In the genomic region with DNA sequence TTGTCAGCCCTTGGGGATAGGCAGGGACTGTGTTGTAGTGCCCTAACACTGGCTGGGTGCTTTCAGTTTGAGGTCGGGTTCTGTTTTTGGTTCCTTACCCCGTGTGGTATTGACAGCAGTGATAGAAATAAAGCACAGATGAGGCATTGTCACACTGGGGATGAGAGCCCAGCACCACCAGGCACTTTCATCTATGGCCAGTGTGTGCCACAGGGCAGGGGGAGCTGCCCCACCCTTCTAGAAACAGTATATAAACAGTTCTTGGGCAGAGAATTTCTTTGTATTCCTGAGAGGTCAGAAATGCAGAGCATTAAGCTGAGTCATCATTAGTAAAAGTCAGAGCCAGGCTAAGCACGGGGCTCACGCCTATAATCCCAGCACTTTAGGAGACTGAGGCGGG, we compare ENCODE assay signal across 9 cellular contexts. TPM values are rescaled to one million over a fixed set of nuclear protein-coding genes. Genes with fewer than 3 reads are reported as not detected.
A peak's percentile ranks its signal among the peaks of the same experiment; 100 is the strongest.
DNase-seq lines count a peak whose midpoint lies in the region; FAIRE-seq lines count a peak whose summit lies in the region.
"Had no signal": no experiment of that assay in that cellular context is flagged by ENCODE, and none has a peak within 500 bp of the region (broad histone marks: within the 10 kb centered on the region; RNA-seq: fewer than 3 reads in every experiment).

No MANE protein-coding gene starts in this region.

- peaks cover 8% of the 10 kb centered on the region for H3K79me1 ChIP-seq in trophoblast cell (ENCODE audit: low read length)

- H3K27ac ChIP-seq in SK-N-MC = peak overlapping the region; percentile 83; the same call in 1 of the 2 replicates
- H3K27ac ChIP-seq in trophoblast cell (ENCODE audit: low read depth, low read length) = peak overlapping the region; percentile 66

- H3K23ac ChIP-seq in trophoblast cell (ENCODE audit: low read length) = no peak overlapping the region

- peak overlapping the region; percentile 94 for H2AK5ac ChIP-seq in trophoblast cell (ENCODE audit: low read length)

- H3K4me2 ChIP-seq in trophoblast cell (ENCODE audit: low read length) = no peak overlapping the region

- H3K36me3 ChIP-seq in SK-N-MC (ENCODE audit: insufficient read depth, low read length) = peaks cover 85% of the 10 kb centered on the region
- H3K36me3 ChIP-seq in trophoblast cell (ENCODE audit: control insufficient read depth in 1 of 2, insufficient read depth in 2 of 2, low read length in 2 of 2) = peaks cover 45 to 74% of the 10 kb centered on the region in 2 experiments

- peak; percentile 57 for FAIRE-seq in frontal cortex (lab: Jason Lieb, UNC)
- FAIRE-seq: colon had no signal

- peak overlapping the region; percentile 86 for H3K18ac ChIP-seq in trophoblast cell (ENCODE audit: low read length)

- WGBS in trophoblast cell (ENCODE audit: extremely low coverage, insufficient coverage, insufficient read length) = no CpG with 5 or more reads among the region's 5 CpGs

- peak overlapping the region; percentile 85 for H3K14ac ChIP-seq in trophoblast cell (ENCODE audit: low read length)

- peaks cover 3% of the 10 kb centered on the region for H3K79me2 ChIP-seq in trophoblast cell (ENCODE audit: control insufficient read depth, insufficient read depth, low read length, poor library complexity)

- no peak overlapping the region for H3K4me3 Mint-ChIP-seq in activated T-helper 2 cell treated with anti-CD3 and anti-CD28 coated beads, Interferon-gamma antibody, Interleukin-2, Interleukin-4, amounts not matched to agents 10 μg/mL and 5 μg/mL and 100 μg/mL, durations not matched to agents 14 hours and 24 hours and 36 hours (ENCODE audit: low read depth)

- H3K27me3 Mint-ChIP-seq in activated T-helper 2 cell treated with anti-CD3 and anti-CD28 coated beads, Interferon-gamma antibody, Interleukin-2, Interleukin-4, amounts not matched to agents 10 μg/mL and 5 μg/mL and 100 μg/mL, durations not matched to agents 14 hours and 24 hours and 36 hours (ENCODE audit: low read depth) = no peaks in the 10 kb centered on the region

- no peaks in the 10 kb centered on the region for H3K9me3 Mint-ChIP-seq in activated T-helper 2 cell treated with anti-CD3 and anti-CD28 coated beads, Interferon-gamma antibody, Interleukin-2, Interleukin-4, amounts not matched to agents 10 μg/mL and 5 μg/mL and 100 μg/mL, durations not matched to agents 14 hours and 24 hours and 36 hours

- peak overlapping the region; percentile 9 for H3K9ac ChIP-seq in SK-N-MC (ENCODE audit: insufficient read length)
- peak overlapping the region; percentile 35 for H3K9ac ChIP-seq in trophoblast cell (ENCODE audit: low read length)

- peak overlapping the region; percentile 66 for H4K91ac ChIP-seq in trophoblast cell (ENCODE audit: low read depth, low read length)

- H2BK12ac ChIP-seq in trophoblast cell (ENCODE audit: low read length) = peak overlapping the region; percentile 93

- intact Hi-C loops in activated T-helper 2 cell treated with anti-CD3 and anti-CD28 coated beads, Interferon-gamma antibody, Interleukin-2, Interleukin-4, amounts not matched to agents 10 μg/mL and 5 μg/mL and 100 μg/mL, durations not matched to agents 14 hours and 24 hours and 36 hours (cut with micrococcal nuclease) = no loop called here

- peak overlapping the region; percentile 83 for H2BK120ac ChIP-seq in trophoblast cell (ENCODE audit: insufficient read depth, low read length, poor library complexity)

- H2AFZ ChIP-seq in trophoblast cell (ENCODE audit: insufficient read depth, low read length, poor library complexity) = peak overlapping the region; percentile 52

- H3K27me3 ChIP-seq in trophoblast cell (ENCODE audit: insufficient read depth, low read length) = no peaks in the 10 kb centered on the region

- H3K4me1 Mint-ChIP-seq in activated T-helper 2 cell treated with anti-CD3 and anti-CD28 coated beads, Interferon-gamma antibody, Interleukin-2, Interleukin-4, amounts not matched to agents 10 μg/mL and 5 μg/mL and 100 μg/mL, durations not matched to agents 14 hours and 24 hours and 36 hours (ENCODE audit: low read depth) = no peaks in the 10 kb centered on the region

- H3K4ac ChIP-seq in trophoblast cell (ENCODE audit: low read depth, low read length) = peak overlapping the region; percentile 29

- no peaks in the 10 kb centered on the region for H3K9me3 ChIP-seq in SK-N-MC (ENCODE audit: low read depth, low read length)
- no peaks in the 10 kb centered on the region for H3K9me3 ChIP-seq in trophoblast cell (ENCODE audit: insufficient read depth, low read depth, low read length)

- peak overlapping the region; percentile 6 for H4K8ac ChIP-seq in trophoblast cell (ENCODE audit: low read depth, low read length)

- H3K4me3 ChIP-seq in SK-N-MC (no peak overlapping the region), trophoblast cell (ENCODE audit: low read depth, low read length) (no peak overlapping the region)

- DNase-seq in C1 segment of cervical spinal cord (lab: John Stamatoyannopoulos, UW) = peak in 11 of 14 donors; percentile 13 to 78 (median 67)
- no peak for DNase-seq in SK-N-MC (ENCODE audit: low read depth, low spot score)
- DNase-seq in frontal cortex (ENCODE audit: low spot score in 2 of 2) = no peak
- DNase-seq in trophoblast cell = peak; percentile 20 to 52
- DNase-seq in activated gamma-delta T cell (lab: John Stamatoyannopoulos, UW) = no peak
- no peak for DNase-seq in SIG-M5 (lab: John Stamatoyannopoulos, UW)
- DNase-seq in activated T-helper 2 cell treated with anti-CD3 and anti-CD28 coated beads, Interferon-gamma antibody, Interleukin-2, Interleukin-4, amounts not matched to agents 10 μg/mL and 5 μg/mL and 100 μg/mL, durations not matched to agents 14 hours and 24 hours and 36 hours (ENCODE audit: low spot score) = no peak
- no peak for DNase-seq in NCI-H446 (lab: John Stamatoyannopoulos, UW)

- peak overlapping the region; percentile 77 for H2BK5ac ChIP-seq in trophoblast cell (ENCODE audit: low read depth, low read length, poor library complexity)

- peak overlapping the region; percentile 47 for H4K12ac ChIP-seq in trophoblast cell (ENCODE audit: low read depth, low read length)

- peaks cover 82% of the 10 kb centered on the region for H3K36me3 Mint-ChIP-seq in activated T-helper 2 cell treated with anti-CD3 and anti-CD28 coated beads, Interferon-gamma antibody, Interleukin-2, Interleukin-4, amounts not matched to agents 10 μg/mL and 5 μg/mL and 100 μg/mL, durations not matched to agents 14 hours and 24 hours and 36 hours (ENCODE audit: low read depth)

- no peak overlapping the region for H3K27ac Mint-ChIP-seq in activated T-helper 2 cell treated with anti-CD3 and anti-CD28 coated beads, Interferon-gamma antibody, Interleukin-2, Interleukin-4, amounts not matched to agents 10 μg/mL and 5 μg/mL and 100 μg/mL, durations not matched to agents 14 hours and 24 hours and 36 hours

- H3K4me1 ChIP-seq in trophoblast cell (ENCODE audit: control insufficient read depth in 1 of 2, insufficient read depth in 2 of 2, low read length in 2 of 2) = peaks cover 12 to 15% of the 10 kb centered on the region in 2 experiments

RNA-seq across cellular contexts. Expression of gene CDC42EP2, which starts 23.1 kb away (rescaled TPM):
- 6.1 TPM for total RNA-seq in frontal cortex
- 7.2 and 7.7 TPM in 2 replicates for polyA plus RNA-seq in trophoblast cell (2013)
- 3.4 and 5.1 TPM in 2 replicates for total RNA-seq in activated T-helper 2 cell treated with anti-CD3 and anti-CD28 coated beads, Interferon-gamma antibody, Interleukin-2, Interleukin-4, amounts not matched to agents 10 μg/mL and 5 μg/mL and 100 μg/mL, durations not matched to agents 14 hours and 24 hours and 36 hours

RNA-seq across cellular contexts. Expression of gene POLA2, which starts 29.9 kb away (rescaled TPM):
- 2.9 TPM for total RNA-seq in frontal cortex
- polyA plus RNA-seq in trophoblast cell (2013) = 12.6 and 13.3 TPM in 2 replicates
- 74.5 and 74.6 TPM in 2 replicates for total RNA-seq in activated T-helper 2 cell treated with anti-CD3 and anti-CD28 coated beads, Interferon-gamma antibody, Interleukin-2, Interleukin-4, amounts not matched to agents 10 μg/mL and 5 μg/mL and 100 μg/mL, durations not matched to agents 14 hours and 24 hours and 36 hours

RNA-seq across cellular contexts. Expression of gene DPF2, which starts 42.0 kb away (rescaled TPM):
- total RNA-seq in frontal cortex = 17.5 TPM
- 64.3 and 69.7 TPM in 2 replicates for polyA plus RNA-seq in trophoblast cell (2013)
- total RNA-seq in activated T-helper 2 cell treated with anti-CD3 and anti-CD28 coated beads, Interferon-gamma antibody, Interleukin-2, Interleukin-4, amounts not matched to agents 10 μg/mL and 5 μg/mL and 100 μg/mL, durations not matched to agents 14 hours and 24 hours and 36 hours = 77.0 and 78.1 TPM in 2 replicates

Comparison
In these comparisons a context has a peak if more than half of its experiments do, and no peak if none do; other contexts are left out.
1. DNase-seq: peak in C1 segment of cervical spinal cord (11 of 14) and trophoblast cell (2 of 2); none in SK-N-MC (single experiment), frontal cortex (0 of 2), activated gamma-delta T cell (single experiment), SIG-M5 (single experiment), activated T-helper 2 cell treated with anti-CD3 and anti-CD28 coated beads, Interferon-gamma antibody, Interleukin-2, Interleukin-4, amounts not matched to agents 10 μg/mL and 5 μg/mL and 100 μg/mL, durations not matched to agents 14 hours and 24 hours and 36 hours (single experiment) and NCI-H446 (0 of 2).
2. RNA of gene POLA2, which starts 29.9 kb away (total RNA-seq): 74.5 to 74.6 TPM in activated T-helper 2 cell treated with anti-CD3 and anti-CD28 coated beads, Interferon-gamma antibody, Interleukin-2, Interleukin-4, amounts not matched to agents 10 μg/mL and 5 μg/mL and 100 μg/mL, durations not matched to agents 14 hours and 24 hours and 36 hours; 2.9 TPM in frontal cortex (single experiment); every median in the first group is over 10 times any median in the second.